In the genomic region with DNA sequence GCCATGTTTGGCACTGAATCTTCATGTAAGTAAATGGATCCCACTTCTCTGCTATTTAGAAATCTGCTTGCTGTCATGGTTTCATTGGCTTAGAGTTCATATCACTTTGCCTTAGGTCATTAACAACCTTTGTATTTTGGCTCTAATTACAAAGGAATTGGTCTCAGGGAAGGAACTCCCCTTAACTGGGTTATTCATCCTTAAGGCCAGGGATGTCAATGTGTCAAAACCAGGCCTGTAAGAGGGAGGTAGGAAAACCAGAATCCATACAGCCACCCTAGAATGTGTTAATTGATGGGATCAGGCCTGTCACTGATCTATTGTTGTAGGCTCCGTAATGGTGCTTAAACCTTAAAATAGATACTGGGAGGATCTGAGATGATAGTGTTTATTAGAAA, we compare ENCODE assay signal across 1 cellular context.
TF ChIP-seq lines count a peak whose summit lies in the region.

No MANE protein-coding gene starts in this region.

TF ChIP-seq in GM23338, 12 proteins besides CTCF, POLR2A, EP300 and RAD21 (continued from another document):
- TF ChIP-seq, protein P1, sequence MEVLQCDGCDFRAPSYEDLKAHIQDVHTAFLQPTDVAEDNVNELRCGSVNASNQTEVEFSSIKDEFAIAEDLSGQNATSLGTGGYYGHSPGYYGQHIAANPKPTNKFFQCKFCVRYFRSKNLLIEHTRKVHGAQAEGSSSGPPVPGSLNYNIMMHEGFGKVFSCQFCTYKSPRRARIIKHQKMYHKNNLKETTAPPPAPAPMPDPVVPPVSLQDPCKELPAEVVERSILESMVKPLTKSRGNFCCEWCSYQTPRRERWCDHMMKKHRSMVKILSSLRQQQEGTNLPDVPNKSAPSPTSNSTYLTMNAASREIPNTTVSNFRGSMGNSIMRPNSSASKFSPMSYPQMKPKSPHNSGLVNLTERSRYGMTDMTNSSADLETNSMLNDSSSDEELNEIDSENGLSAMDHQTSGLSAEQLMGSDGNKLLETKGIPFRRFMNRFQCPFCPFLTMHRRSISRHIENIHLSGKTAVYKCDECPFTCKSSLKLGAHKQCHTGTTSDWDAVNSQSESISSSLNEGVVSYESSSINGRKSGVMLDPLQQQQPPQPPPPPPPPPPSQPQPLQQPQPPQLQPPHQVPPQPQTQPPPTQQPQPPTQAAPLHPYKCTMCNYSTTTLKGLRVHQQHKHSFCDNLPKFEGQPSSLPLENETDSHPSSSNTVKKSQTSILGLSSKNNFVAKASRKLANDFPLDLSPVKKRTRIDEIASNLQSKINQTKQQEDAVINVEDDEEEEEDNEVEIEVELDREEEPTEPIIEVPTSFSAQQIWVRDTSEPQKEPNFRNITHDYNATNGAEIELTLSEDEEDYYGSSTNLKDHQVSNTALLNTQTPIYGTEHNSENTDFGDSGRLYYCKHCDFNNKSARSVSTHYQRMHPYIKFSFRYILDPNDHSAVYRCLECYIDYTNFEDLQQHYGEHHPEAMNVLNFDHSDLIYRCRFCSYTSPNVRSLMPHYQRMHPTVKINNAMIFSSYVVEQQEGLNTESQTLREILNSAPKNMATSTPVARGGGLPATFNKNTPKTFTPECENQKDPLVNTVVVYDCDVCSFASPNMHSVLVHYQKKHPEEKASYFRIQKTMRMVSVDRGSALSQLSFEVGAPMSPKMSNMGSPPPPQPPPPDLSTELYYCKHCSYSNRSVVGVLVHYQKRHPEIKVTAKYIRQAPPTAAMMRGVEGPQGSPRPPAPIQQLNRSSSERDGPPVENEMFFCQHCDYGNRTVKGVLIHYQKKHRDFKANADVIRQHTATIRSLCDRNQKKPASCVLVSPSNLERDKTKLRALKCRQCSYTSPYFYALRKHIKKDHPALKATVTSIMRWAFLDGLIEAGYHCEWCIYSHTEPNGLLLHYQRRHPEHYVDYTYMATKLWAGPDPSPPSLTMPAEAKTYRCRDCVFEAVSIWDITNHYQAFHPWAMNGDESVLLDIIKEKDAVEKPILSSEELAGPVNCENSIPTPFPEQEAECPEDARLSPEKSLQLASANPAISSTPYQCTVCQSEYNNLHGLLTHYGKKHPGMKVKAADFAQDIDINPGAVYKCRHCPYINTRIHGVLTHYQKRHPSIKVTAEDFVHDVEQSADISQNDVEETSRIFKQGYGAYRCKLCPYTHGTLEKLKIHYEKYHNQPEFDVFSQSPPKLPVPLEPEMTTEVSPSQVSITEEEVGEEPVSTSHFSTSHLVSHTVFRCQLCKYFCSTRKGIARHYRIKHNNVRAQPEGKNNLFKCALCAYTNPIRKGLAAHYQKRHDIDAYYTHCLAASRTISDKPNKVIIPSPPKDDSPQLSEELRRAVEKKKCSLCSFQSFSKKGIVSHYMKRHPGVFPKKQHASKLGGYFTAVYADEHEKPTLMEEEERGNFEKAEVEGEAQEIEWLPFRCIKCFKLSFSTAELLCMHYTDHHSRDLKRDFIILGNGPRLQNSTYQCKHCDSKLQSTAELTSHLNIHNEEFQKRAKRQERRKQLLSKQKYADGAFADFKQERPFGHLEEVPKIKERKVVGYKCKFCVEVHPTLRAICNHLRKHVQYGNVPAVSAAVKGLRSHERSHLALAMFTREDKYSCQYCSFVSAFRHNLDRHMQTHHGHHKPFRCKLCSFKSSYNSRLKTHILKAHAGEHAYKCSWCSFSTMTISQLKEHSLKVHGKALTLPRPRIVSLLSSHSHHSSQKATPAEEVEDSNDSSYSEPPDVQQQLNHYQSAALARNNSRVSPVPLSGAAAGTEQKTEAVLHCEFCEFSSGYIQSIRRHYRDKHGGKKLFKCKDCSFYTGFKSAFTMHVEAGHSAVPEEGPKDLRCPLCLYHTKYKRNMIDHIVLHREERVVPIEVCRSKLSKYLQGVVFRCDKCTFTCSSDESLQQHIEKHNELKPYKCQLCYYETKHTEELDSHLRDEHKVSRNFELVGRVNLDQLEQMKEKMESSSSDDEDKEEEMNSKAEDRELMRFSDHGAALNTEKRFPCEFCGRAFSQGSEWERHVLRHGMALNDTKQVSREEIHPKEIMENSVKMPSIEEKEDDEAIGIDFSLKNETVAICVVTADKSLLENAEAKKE (CRISPR knock-in tag; IDR thresholded peaks at IDR 0.05) = no peak
- TF ChIP-seq POLR2AphosphoS5 (IDR thresholded peaks at IDR 0.05; ENCODE audit: low read depth) = no peak
